ENCODE assay signal across 8 cellular contexts in genomic region chr1:113811888-113812660, GRCh38. TPM values are rescaled to one million over a fixed set of nuclear protein-coding genes. Genes with fewer than 3 reads are reported as not detected.
A peak's percentile ranks its signal among the peaks of the same experiment; 100 is the strongest.
DNase-seq lines count a peak whose midpoint lies in the region; ATAC-seq, FAIRE-seq and TF ChIP-seq lines count a peak whose summit lies in the region.

Gene RSBN1 (minus strand): TSS chr1:113812476. CDS start chr1:113812412, 64 bp downstream.

- peaks cover 18% of the 10 kb centered on the region for H3K4me1 Mint-ChIP-seq in mesothelial cell of epicardium

- H3K27me3 Mint-ChIP-seq in mesothelial cell of epicardium (ENCODE audit: low read depth), result no peaks in the 10 kb centered on the region

- H3K27me3 ChIP-seq in HUES64 (ENCODE audit: insufficient read depth, low read length) (no peaks in the 10 kb centered on the region), OCI-LY1 (ENCODE audit: insufficient read depth, low read length) (no peaks in the 10 kb centered on the region)

- peak; percentile 94 for FAIRE-seq in endometrium (lab: Jason Lieb, UNC)

- H3K4me2 ChIP-seq in OCI-LY1 (ENCODE audit: low read length), result peak within 1 kb of the TSS; percentile 80

- no peaks in the 10 kb centered on the region for H3K9me2 ChIP-seq in OCI-LY1 (ENCODE audit: low read depth, low read length)

- H4K20me1 ChIP-seq in OCI-LY1 (ENCODE audit: insufficient read depth, low read length), result no peaks in the 10 kb centered on the region

- peak within 1 kb of the TSS; percentile 98 for H3K27ac Mint-ChIP-seq in mesothelial cell of epicardium

- no peaks in the 10 kb centered on the region for H3K9me3 ChIP-seq in HUES64 (ENCODE audit: insufficient read depth, low read depth, low read length)
- H3K9me3 ChIP-seq in OCI-LY1 (ENCODE audit: low read length), result no peaks in the 10 kb centered on the region

- ATAC-seq in GM21447 (IDR thresholded peaks at IDR 0.05; ENCODE audit: unreplicated experiment), result peak; percentile 90

- no peaks in the 10 kb centered on the region for H3F3A ChIP-seq in OCI-LY1 (ENCODE audit: insufficient read depth, low read length)

- peaks cover 4% of the 10 kb centered on the region for H3K9me3 Mint-ChIP-seq in mesothelial cell of epicardium

- H3K36me3 Mint-ChIP-seq in mesothelial cell of epicardium, result peaks cover 8% of the 10 kb centered on the region

- H3K36me3 ChIP-seq in HUES64 (ENCODE audit: insufficient read depth, low read length) (no peaks in the 10 kb centered on the region), OCI-LY1 (ENCODE audit: insufficient read depth, low read length) (peaks cover 34% of the 10 kb centered on the region)

- peak within 1 kb of the TSS; percentile 98 for H3K4me3 Mint-ChIP-seq in mesothelial cell of epicardium

- WGBS in HUES64, result under 1% methylated on average over 82 of the region's 82 CpGs

- no peak within 1 kb of the TSS for H2AFZ ChIP-seq in OCI-LY1 (ENCODE audit: low read length)

- peak within 1 kb of the TSS; percentile 82 for H3K4me3 ChIP-seq in HUES64 (ENCODE audit: low read length)
- H3K4me3 ChIP-seq in OCI-LY1 (ENCODE audit: low read depth, low read length, poor library complexity, severe bottlenecking), result peak within 1 kb of the TSS; percentile 86

- DNase-seq in D341Med (ENCODE audit: low spot score) (peak; percentile 93), mesothelial cell of epicardium (ENCODE audit: low spot score in 2 of 2, unreplicated experiment in 2 of 2) (peak; percentile 93 to 98)
- peak; percentile 96 for DNase-seq in activated CD8-positive, alpha-beta memory T cell treated with anti-CD3 and anti-CD28 coated beads, Interleukin-2, amount 50 U/mL, for 4 hours
- peak; percentile 98 for DNase-seq in stimulated activated CD8-positive, alpha-beta memory T cell treated with anti-CD3 and anti-CD28 coated beads, Interleukin-15, amount 100 ng/mL, for 48 hours (ENCODE audit: low read depth in 2 of 2)

- H3K27ac ChIP-seq in HUES64 (ENCODE audit: low read depth, low read length) (peak within 1 kb of the TSS; percentile 89), OCI-LY1 (ENCODE audit: low read depth, low read length, poor library complexity, severe bottlenecking) (peak within 1 kb of the TSS; percentile 94)

- H3K4me1 ChIP-seq in HUES64 (ENCODE audit: insufficient read depth, low read length), result peaks cover 14% of the 10 kb centered on the region
- peaks cover 32% of the 10 kb centered on the region for H3K4me1 ChIP-seq in OCI-LY1 (ENCODE audit: insufficient read depth, low read length, severe bottlenecking)

- TF ChIP-seq CTCF in OCI-LY1 (IDR thresholded peaks at IDR 0.05; ENCODE audit: low read length), result no peak
- no peak for TF ChIP-seq CTCF in mesothelial cell of epicardium (IDR thresholded peaks at IDR 0.05; ENCODE audit: unreplicated experiment)

- peak within 1 kb of the TSS; percentile 89 for H3K9ac ChIP-seq in HUES64 (ENCODE audit: low read depth, low read length)
- H3K9ac ChIP-seq in OCI-LY1 (ENCODE audit: low read length), result peak within 1 kb of the TSS; percentile 92

- H3K79me2 ChIP-seq in OCI-LY1 (ENCODE audit: insufficient read depth, low read length), result peaks cover 42% of the 10 kb centered on the region

RNA-seq across cellular contexts. Expression of gene RSBN1, which starts in this region (rescaled TPM):
- 7.7 TPM for polyA plus RNA-seq in HUES64 (2013, experiment 1 of 2)
- 10.5 TPM for polyA plus RNA-seq in HUES64 (2013, experiment 2 of 2)
- 23.7 to 27.7 TPM (median 24.7 TPM) in 3 replicates for total RNA-seq in mesothelial cell of epicardium

Comparison
In these comparisons a context has a peak if more than half of its experiments do, and no peak if none do; other contexts are left out.
1. Peak in every context shown above with its lines: DNase-seq, ATAC-seq, H3K4me3 ChIP-seq and H3K27ac ChIP-seq.